1 cellular context compared by ENCODE assay signal in the genomic region with DNA sequence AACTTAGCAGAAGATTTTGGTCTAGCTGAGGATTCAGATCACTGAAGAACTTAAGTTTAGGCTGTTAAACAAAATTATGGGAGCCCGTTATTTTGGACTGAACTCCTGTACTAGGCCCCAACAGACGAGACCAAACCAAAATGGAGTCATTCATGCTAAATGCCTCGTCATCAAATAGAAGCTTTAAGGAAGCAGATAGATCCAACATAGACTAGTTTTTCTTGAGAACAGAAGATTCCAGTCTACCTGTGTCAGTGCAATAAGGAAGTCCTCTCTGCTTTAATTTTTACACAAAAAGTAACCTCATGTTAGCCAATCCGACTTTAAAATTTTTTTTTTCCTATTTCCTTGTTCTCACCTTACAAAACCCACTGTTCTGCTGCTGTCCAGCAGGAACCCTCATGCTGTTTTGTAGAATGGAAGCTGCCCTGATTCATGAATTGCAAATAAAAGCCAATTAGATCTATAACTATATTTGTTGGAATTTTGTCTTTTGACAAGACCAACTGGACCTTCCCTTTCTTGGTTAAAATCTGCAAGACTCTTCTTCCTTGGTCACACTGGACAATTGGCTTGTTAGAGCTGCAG.
TF ChIP-seq lines count a peak whose summit lies in the region.

No MANE protein-coding gene starts in this region.

TF ChIP-seq in SK-N-SH treated with all-trans-retinoic acid at 6 μM for 48 hours, 23 proteins besides CTCF, POLR2A, EP300 and RAD21 (continued from another document):
- TF ChIP-seq, protein P1, sequence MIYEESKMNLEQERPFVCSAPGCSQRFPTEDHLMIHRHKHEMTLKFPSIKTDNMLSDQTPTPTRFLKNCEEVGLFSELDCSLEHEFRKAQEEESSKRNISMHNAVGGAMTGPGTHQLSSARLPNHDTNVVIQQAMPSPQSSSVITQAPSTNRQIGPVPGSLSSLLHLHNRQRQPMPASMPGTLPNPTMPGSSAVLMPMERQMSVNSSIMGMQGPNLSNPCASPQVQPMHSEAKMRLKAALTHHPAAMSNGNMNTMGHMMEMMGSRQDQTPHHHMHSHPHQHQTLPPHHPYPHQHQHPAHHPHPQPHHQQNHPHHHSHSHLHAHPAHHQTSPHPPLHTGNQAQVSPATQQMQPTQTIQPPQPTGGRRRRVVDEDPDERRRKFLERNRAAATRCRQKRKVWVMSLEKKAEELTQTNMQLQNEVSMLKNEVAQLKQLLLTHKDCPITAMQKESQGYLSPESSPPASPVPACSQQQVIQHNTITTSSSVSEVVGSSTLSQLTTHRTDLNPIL (CRISPR knock-in tag; IDR thresholded peaks at IDR 0.05; ENCODE audit: low read depth), result no peak
- no peak for TF ChIP-seq ISL1 (CRISPR knock-in tag; IDR thresholded peaks at IDR 0.05)
- no peak for TF ChIP-seq ZFP30 (CRISPR knock-in tag; IDR thresholded peaks at IDR 0.05)
TF ChIP-seq in SK-N-SH treated with all-trans-retinoic acid at 6 μM for 48 hours: peak in this region for 0.
